10 cellular contexts compared by ENCODE assay signal in genomic region chr20:32360333-32360634, GRCh38. TPM values are rescaled to one million over a fixed set of nuclear protein-coding genes. Genes with fewer than 3 reads are reported as not detected.
DNase-seq lines count a peak whose midpoint lies in the region; ATAC-seq and TF ChIP-seq lines count a peak whose summit lies in the region.
"Had no signal": no experiment of that assay in that cellular context is flagged by ENCODE, and none has a peak within 500 bp of the region (broad histone marks: within the 10 kb centered on the region; RNA-seq: fewer than 3 reads in every experiment).

No MANE protein-coding gene starts in this region.

- H3K27ac Mint-ChIP-seq in chondrocyte (ENCODE audit: unreplicated experiment) (peak overlapping the region; percentile 91), nephron progenitor cell (no peak overlapping the region)

- peaks cover 71% of the 10 kb centered on the region for H3K4me1 Mint-ChIP-seq in chondrocyte (ENCODE audit: low read depth)
- H3K4me1 Mint-ChIP-seq in nephron progenitor cell = peaks cover 53% of the 10 kb centered on the region

- peak overlapping the region; percentile 82 for H3K9ac ChIP-seq in Karpas-422 (ENCODE audit: low read length)

- peaks cover 80% of the 10 kb centered on the region for H3K4me1 ChIP-seq in Karpas-422 (ENCODE audit: low read length)

- peak overlapping the region; percentile 98 for H3K4me2 ChIP-seq in Karpas-422 (ENCODE audit: low read depth, low read length, poor library complexity, severe bottlenecking)

- H3K27ac ChIP-seq in AG04450 (ENCODE audit: low read depth, low read length) (no peak overlapping the region), Karpas-422 (ENCODE audit: low read length) (peak overlapping the region; percentile 80)

- H2AFZ ChIP-seq in Karpas-422 (ENCODE audit: low read length) = no peak overlapping the region

- peak overlapping the region; percentile 93 for H3K4me3 ChIP-seq in AG04450 (ENCODE audit: low read depth, low read length)
- H3K4me3 ChIP-seq in Karpas-422 (ENCODE audit: low read length) = peak overlapping the region; percentile 74

- H3K36me3 ChIP-seq in Karpas-422 (ENCODE audit: insufficient read depth, low read length) = no peaks in the 10 kb centered on the region

- peaks cover 3% of the 10 kb centered on the region for H3K9me3 Mint-ChIP-seq in chondrocyte (ENCODE audit: low read depth)
- peaks cover 3% of the 10 kb centered on the region for H3K9me3 Mint-ChIP-seq in nephron progenitor cell

- H3K9me3 ChIP-seq in AG04450 (ENCODE audit: control insufficient read depth, insufficient read depth, low read length) (peaks cover 5% of the 10 kb centered on the region), Karpas-422 (ENCODE audit: low read length) (no peaks in the 10 kb centered on the region)

- H3K79me2 ChIP-seq in Karpas-422 (ENCODE audit: low read length) = peaks cover 72% of the 10 kb centered on the region

- no peaks in the 10 kb centered on the region for H3K27me3 ChIP-seq in AG04450 (ENCODE audit: control insufficient read depth, insufficient read depth, low read length)
- H3K27me3 ChIP-seq in Karpas-422 (ENCODE audit: low read length) = no peaks in the 10 kb centered on the region

- H3K36me3 Mint-ChIP-seq in chondrocyte (ENCODE audit: low read depth) (no peaks in the 10 kb centered on the region), nephron progenitor cell (ENCODE audit: low read depth) (peaks cover 31% of the 10 kb centered on the region)

- peaks cover 6% of the 10 kb centered on the region; the same call in 1 of the 2 replicates for H4K20me1 ChIP-seq in Karpas-422 (ENCODE audit: insufficient read depth, low read depth, low read length)

- no peak for TF ChIP-seq CTCF in AG04450 (IDR thresholded peaks at IDR 0.05; ENCODE audit: low read depth, low read length)
- no peak for TF ChIP-seq CTCF in chondrocyte (IDR thresholded peaks at IDR 0.05)
- TF ChIP-seq CTCF in nephron progenitor cell (IDR thresholded peaks at IDR 0.05) = no peak

- H3K9me2 ChIP-seq in Karpas-422 (replicated peaks; ENCODE audit: insufficient read depth, low read length) = no peaks in the 10 kb centered on the region

- no peaks in the 10 kb centered on the region for H3K27me3 Mint-ChIP-seq in chondrocyte (ENCODE audit: low read depth)
- no peaks in the 10 kb centered on the region for H3K27me3 Mint-ChIP-seq in nephron progenitor cell (ENCODE audit: low read depth, poor library complexity)

- no peak for ATAC-seq in GM21423 (IDR thresholded peaks at IDR 0.05; ENCODE audit: unreplicated experiment)
- no peak for ATAC-seq in GM18870 (IDR thresholded peaks at IDR 0.05; ENCODE audit: unreplicated experiment)
- ATAC-seq: left lobe of liver had no signal

- POLR2A ChIA-PET in AG04450 (lab: Yijun Ruan, JAX) = interaction anchor here (1.4 kb wide), 1 partner anchor 18 kb away, joined by 3 read pairs; no protein-coding TSS in a partner anchor

- no peak for DNase-seq in AG04450 (ENCODE audit: low read depth, low spot score)
- no peak for DNase-seq in Karpas-422
- DNase-seq in chondrocyte (ENCODE audit: low spot score) = no peak
- no peak for DNase-seq in nephron progenitor cell
- no peak for DNase-seq in stimulated activated naive CD4-positive, alpha-beta T cell (lab: John Stamatoyannopoulos, UW)
- DNase-seq in Ammon's horn (ENCODE audit: low spot score) = no peak
- DNase-seq: GF-D8 had no signal

- H3K4me3 Mint-ChIP-seq in chondrocyte (ENCODE audit: unreplicated experiment) (peak overlapping the region; percentile 82), nephron progenitor cell (peak overlapping the region; percentile 98)

- CTCF ChIA-PET in AG04450 (lab: Charles Lee) = interaction anchor here (0.5 kb wide), 1 partner anchor 204 kb away, joined by 3 read pairs; no protein-coding TSS in a partner anchor

RNA-seq across cellular contexts. Expression of gene ASXL1, which starts 2.2 kb away (rescaled TPM):
- polyA plus RNA-seq in AG04450 (2011; rRNA removed) = 28.9 and 31.7 TPM in 2 replicates
- 84.6 and 112 TPM in 2 replicates for polyA minus RNA-seq in AG04450 (2011; rRNA and poly(A)+ RNA removed)
- total RNA-seq in Karpas-422 (2014; rRNA removed; shearing (Covaris generic); ENCODE audit: low replicate concordance) = 39.9 and 63.6 TPM in 2 replicates
- 59.9 to 92.6 TPM (median 78.9 TPM) in 3 replicates for total RNA-seq in chondrocyte
